ENCODE assay signal across 8 cellular contexts in genomic region chr3:169812844-169813677, GRCh38. TPM values are rescaled to one million over a fixed set of nuclear protein-coding genes. Genes with fewer than 3 reads are reported as not detected.
DNase-seq lines count a peak whose midpoint lies in the region; ATAC-seq and TF ChIP-seq lines count a peak whose summit lies in the region.

Gene LRRC34 (minus strand): TSS chr3:169812904. CDS start chr3:169812548, 356 bp downstream.
Gene LRRIQ4 (plus strand): TSS chr3:169812870. CDS start chr3:169821922, 9,052 bp downstream.

- DNase-seq in GM12864 (ENCODE audit: low read depth) (peak; percentile 83), NCI-H187 (lab: John Stamatoyannopoulos, UW) (peak; percentile 42 to 43), UCSD-AML1 (lab: John Stamatoyannopoulos, UW; ENCODE audit: unreplicated experiment) (peak; percentile 62), caudate nucleus (lab: John Stamatoyannopoulos, UW) (peak in 54 of 61 donors; percentile 12 to 84 (median 49)), kidney epithelial cell (ENCODE audit: low read depth) (peak; percentile 50), NCI-H128 (lab: John Stamatoyannopoulos, UW; ENCODE audit: unreplicated experiment) (no peak)
- peak; percentile 62 to 64 for DNase-seq in stimulated activated CD4-positive, alpha-beta T cell treated with anti-CD3 and anti-CD28 coated beads, Interleukin-15, amount 100 ng/mL, for 48 hours (ENCODE audit: low read depth in 2 of 2)

- no peak for TF ChIP-seq CTCF in GM12864 (IDR thresholded peaks at IDR 0.05; ENCODE audit: low read depth, low read length, missing control alignments)
- no peak for TF ChIP-seq CTCF in kidney epithelial cell (IDR thresholded peaks at IDR 0.05; ENCODE audit: insufficient read depth, low read length, poor library complexity, severe bottlenecking)

- peak within 1 kb of the TSS; percentile 83 for H3K4me3 ChIP-seq in GM12864 (ENCODE audit: low read depth, low read length)
- H3K4me3 ChIP-seq in kidney epithelial cell (ENCODE audit: low read depth, low read length): peak within 1 kb of the TSS; percentile 54

- no peaks in the 10 kb centered on the region for H3K27me3 ChIP-seq in kidney epithelial cell (ENCODE audit: control insufficient read depth, insufficient read depth, low read length)

- H3K27ac ChIP-seq in caudate nucleus (ENCODE audit: low read depth, low read length): peak within 1 kb of the TSS; percentile 76

- no peaks in the 10 kb centered on the region for H3K36me3 ChIP-seq in kidney epithelial cell (ENCODE audit: control insufficient read depth, insufficient read depth, low read length)

- peak; percentile 60 for ATAC-seq in HG02759 (IDR thresholded peaks at IDR 0.05; ENCODE audit: unreplicated experiment)

RNA-seq across cellular contexts. Expression of gene LRRC34, which starts in this region (rescaled TPM):
- total RNA-seq in kidney epithelial cell: 4.1 and 6.0 TPM in 2 replicates

RNA-seq across cellular contexts. Expression of gene LRRIQ4, which starts in this region (rescaled TPM):
- 0.04 and 0.41 TPM in 2 replicates for total RNA-seq in kidney epithelial cell
